1 cellular context compared by ENCODE assay signal in genomic region chr11:4025957-4026324, GRCh38.
TF ChIP-seq lines count a peak whose summit lies in the region.

No MANE protein-coding gene starts in this region.

TF ChIP-seq in HepG2, 621 proteins besides CTCF, POLR2A, EP300 and RAD21 (continued from another document):
- no peak for TF ChIP-seq NFYC (CRISPR knock-in tag; IDR thresholded peaks at IDR 0.05)
- TF ChIP-seq TFAP4 (IDR thresholded peaks at IDR 0.05; ENCODE audit: borderline replicate concordance, low read depth), result no peak
- TF ChIP-seq SP1 (IDR thresholded peaks at IDR 0.05), result no peak
- TF ChIP-seq SP1 (CRISPR knock-in tag; IDR thresholded peaks at IDR 0.05), result no peak
- no peak for TF ChIP-seq ZNF678 (CRISPR knock-in tag; IDR thresholded peaks at IDR 0.05)
- TF ChIP-seq ZNF816 (CRISPR knock-in tag; IDR thresholded peaks at IDR 0.05; ENCODE audit: borderline replicate concordance), result no peak
- no peak for TF ChIP-seq ZZZ3 (CRISPR knock-in tag; IDR thresholded peaks at IDR 0.05; ENCODE audit: borderline replicate concordance)
- TF ChIP-seq, protein P1, sequence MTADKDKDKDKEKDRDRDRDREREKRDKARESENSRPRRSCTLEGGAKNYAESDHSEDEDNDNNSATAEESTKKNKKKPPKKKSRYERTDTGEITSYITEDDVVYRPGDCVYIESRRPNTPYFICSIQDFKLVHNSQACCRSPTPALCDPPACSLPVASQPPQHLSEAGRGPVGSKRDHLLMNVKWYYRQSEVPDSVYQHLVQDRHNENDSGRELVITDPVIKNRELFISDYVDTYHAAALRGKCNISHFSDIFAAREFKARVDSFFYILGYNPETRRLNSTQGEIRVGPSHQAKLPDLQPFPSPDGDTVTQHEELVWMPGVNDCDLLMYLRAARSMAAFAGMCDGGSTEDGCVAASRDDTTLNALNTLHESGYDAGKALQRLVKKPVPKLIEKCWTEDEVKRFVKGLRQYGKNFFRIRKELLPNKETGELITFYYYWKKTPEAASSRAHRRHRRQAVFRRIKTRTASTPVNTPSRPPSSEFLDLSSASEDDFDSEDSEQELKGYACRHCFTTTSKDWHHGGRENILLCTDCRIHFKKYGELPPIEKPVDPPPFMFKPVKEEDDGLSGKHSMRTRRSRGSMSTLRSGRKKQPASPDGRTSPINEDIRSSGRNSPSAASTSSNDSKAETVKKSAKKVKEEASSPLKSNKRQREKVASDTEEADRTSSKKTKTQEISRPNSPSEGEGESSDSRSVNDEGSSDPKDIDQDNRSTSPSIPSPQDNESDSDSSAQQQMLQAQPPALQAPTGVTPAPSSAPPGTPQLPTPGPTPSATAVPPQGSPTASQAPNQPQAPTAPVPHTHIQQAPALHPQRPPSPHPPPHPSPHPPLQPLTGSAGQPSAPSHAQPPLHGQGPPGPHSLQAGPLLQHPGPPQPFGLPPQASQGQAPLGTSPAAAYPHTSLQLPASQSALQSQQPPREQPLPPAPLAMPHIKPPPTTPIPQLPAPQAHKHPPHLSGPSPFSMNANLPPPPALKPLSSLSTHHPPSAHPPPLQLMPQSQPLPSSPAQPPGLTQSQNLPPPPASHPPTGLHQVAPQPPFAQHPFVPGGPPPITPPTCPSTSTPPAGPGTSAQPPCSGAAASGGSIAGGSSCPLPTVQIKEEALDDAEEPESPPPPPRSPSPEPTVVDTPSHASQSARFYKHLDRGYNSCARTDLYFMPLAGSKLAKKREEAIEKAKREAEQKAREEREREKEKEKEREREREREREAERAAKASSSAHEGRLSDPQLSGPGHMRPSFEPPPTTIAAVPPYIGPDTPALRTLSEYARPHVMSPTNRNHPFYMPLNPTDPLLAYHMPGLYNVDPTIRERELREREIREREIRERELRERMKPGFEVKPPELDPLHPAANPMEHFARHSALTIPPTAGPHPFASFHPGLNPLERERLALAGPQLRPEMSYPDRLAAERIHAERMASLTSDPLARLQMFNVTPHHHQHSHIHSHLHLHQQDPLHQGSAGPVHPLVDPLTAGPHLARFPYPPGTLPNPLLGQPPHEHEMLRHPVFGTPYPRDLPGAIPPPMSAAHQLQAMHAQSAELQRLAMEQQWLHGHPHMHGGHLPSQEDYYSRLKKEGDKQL (CRISPR knock-in tag; IDR thresholded peaks at IDR 0.05; ENCODE audit: low read depth), result no peak
